Comparison of ENCODE assay signal across 10 cellular contexts in genomic region chr3:106130384-106131084, GRCh38.
DNase-seq lines count a peak whose midpoint lies in the region; FAIRE-seq and TF ChIP-seq lines count a peak whose summit lies in the region.
"Had no signal": no experiment of that assay in that cellular context is flagged by ENCODE, and none has a peak within 500 bp of the region (broad histone marks: within the 10 kb centered on the region; RNA-seq: fewer than 3 reads in every experiment).

No MANE protein-coding gene starts in this region.

- H3K36me3 ChIP-seq in PC-9 (ENCODE audit: low read depth) (no peaks in the 10 kb centered on the region), endothelial cell of umbilical vein (ENCODE audit: control insufficient read depth in 2 of 2, extremely low read depth in 1 of 2, insufficient read depth in 2 of 2, low read length in 2 of 2) (no peaks in the 10 kb centered on the region), neuronal stem cell (replicated peaks in 1 of 2; ENCODE audit: control insufficient read depth in 2 of 2, insufficient read depth in 2 of 2, low read length in 2 of 2) (no peaks in the 10 kb centered on the region)

- intact Hi-C loops in PC-9 (cut with micrococcal nuclease; ENCODE audit: unreplicated experiment): no loop called here
- intact Hi-C loops in endothelial cell of umbilical vein (cut with micrococcal nuclease): no loop called here

- H3K9ac ChIP-seq in endothelial cell of umbilical vein (replicated peaks; ENCODE audit: extremely low read depth, insufficient read depth, low read length) (no peak overlapping the region), neuronal stem cell (ENCODE audit: low read depth, low read length, poor library complexity) (no peak overlapping the region)

- no peak overlapping the region for H2AK5ac ChIP-seq in neuronal stem cell (ENCODE audit: low read depth, low read length)

- no peaks in the 10 kb centered on the region for H3K79me2 ChIP-seq in PC-9 (ENCODE audit: low read depth)
- H3K79me2 ChIP-seq in endothelial cell of umbilical vein (ENCODE audit: control insufficient read depth, insufficient read depth, low read length): no peaks in the 10 kb centered on the region

- no peak for TF ChIP-seq CTCF in PC-9 (conservative IDR thresholded peaks at IDR 0.05)
- no peak for TF ChIP-seq CTCF in endothelial cell of umbilical vein (IDR thresholded peaks at IDR 0.05; ENCODE audit: extremely low read depth in 1 of 2, insufficient read depth in 1 of 2, low read depth in 1 of 2, low read length in 2 of 2)

- H3K9me3 ChIP-seq in PC-9 (ENCODE audit: insufficient read depth, low read depth): 0 out of 2 replicates have a peak, but pooled peaks cover 3% of the 10 kb centered on the region
- H3K9me3 ChIP-seq in endothelial cell of umbilical vein (replicated peaks; ENCODE audit: control insufficient read depth, insufficient read depth, low read length): no peaks in the 10 kb centered on the region
- no peaks in the 10 kb centered on the region for H3K9me3 ChIP-seq in neuronal stem cell (replicated peaks in 1 of 2; ENCODE audit: control insufficient read depth in 2 of 2, insufficient read depth in 1 of 2, low read depth in 1 of 2, low read length in 2 of 2)

- H4K8ac ChIP-seq in neuronal stem cell (ENCODE audit: low read depth, low read length): no peak overlapping the region

- H3K9me1 ChIP-seq in endothelial cell of umbilical vein (replicated peaks; ENCODE audit: control insufficient read depth, extremely low read depth, insufficient read depth, low read length): no peaks in the 10 kb centered on the region

- no peaks in the 10 kb centered on the region for H3K9me2 ChIP-seq in PC-9 (ENCODE audit: insufficient read depth)

- H3K27ac ChIP-seq in PC-9: no peak overlapping the region
- H3K27ac ChIP-seq in endothelial cell of umbilical vein (ENCODE audit: insufficient read depth, low read depth, low read length): no peak overlapping the region
- H3K27ac ChIP-seq in neuronal stem cell (replicated peaks; ENCODE audit: low read length): no peak overlapping the region

- H2AFZ ChIP-seq in PC-9: 0 out of 2 replicates have a peak overlapping the region, but pooled peaks have one; percentile 5
- peak overlapping the region; percentile 54 for H2AFZ ChIP-seq in endothelial cell of umbilical vein (ENCODE audit: low read depth, low read length)
- peak overlapping the region; percentile 92 for H2AFZ ChIP-seq in neuronal stem cell (ENCODE audit: low read length)

- H2BK5ac ChIP-seq in neuronal stem cell (ENCODE audit: low read length): no peak overlapping the region

- CTCF ChIA-PET in PC-9 (lab: Charles Lee) (no interaction called here), endothelial cell of umbilical vein (lab: Charles Lee) (no interaction called here)

- peaks cover 1% of the 10 kb centered on the region for H3K79me1 ChIP-seq in neuronal stem cell (ENCODE audit: low read depth, low read length)

- no peaks in the 10 kb centered on the region for H3F3A ChIP-seq in PC-9 (ENCODE audit: insufficient read depth, low read depth)

- no peak overlapping the region for H3K4ac ChIP-seq in neuronal stem cell (ENCODE audit: low read length)

- H3K4me1 ChIP-seq in PC-9 (replicated peaks; ENCODE audit: insufficient read depth) (peaks cover 9% of the 10 kb centered on the region; the same call in 1 of the 2 replicates), endothelial cell of umbilical vein (ENCODE audit: control insufficient read depth, extremely low read depth, insufficient read depth, low read length) (no peaks in the 10 kb centered on the region), neuronal stem cell (ENCODE audit: control insufficient read depth in 2 of 2, insufficient read depth in 1 of 2, low read depth in 1 of 2, low read length in 2 of 2) (peaks cover 2 to 14% of the 10 kb centered on the region in 2 donors)

- H4K20me1 ChIP-seq in PC-9 (ENCODE audit: insufficient read depth) (no peaks in the 10 kb centered on the region), endothelial cell of umbilical vein (replicated peaks; ENCODE audit: control insufficient read depth, extremely low read depth, insufficient read depth, low read length) (no peaks in the 10 kb centered on the region)

- H2BK120ac ChIP-seq in neuronal stem cell (ENCODE audit: low read depth, low read length): no peak overlapping the region

- no TSS peak for BruUV-seq in PC-9 (replicated peaks; lab: Mats Ljungman, UMichigan)
- no TSS peak for BruUV-seq in endothelial cell of umbilical vein (replicated peaks; lab: Mats Ljungman, UMichigan)

- POLR2A ChIA-PET in PC-9 (lab: Charles Lee; ENCODE audit: unreplicated experiment): no interaction called here
- POLR2A ChIA-PET in endothelial cell of umbilical vein (lab: Charles Lee): no interaction called here

- DNase-seq in ELR (ENCODE audit: low read depth) (peak; percentile 76), PC-9 (no peak), endothelial cell of umbilical vein (ENCODE audit: low read depth, low spot score) (peak; percentile 47), neuronal stem cell (ENCODE audit: low spot score) (no peak), NCI-H510A treated with DMSO at 0.1 percent for 48 hours (lab: John Stamatoyannopoulos, UW) (no peak), NCI-H1417 treated with DMSO at 0.1 percent for 48 hours (lab: John Stamatoyannopoulos, UW) (no peak), T-helper 9 cell (no peak)
- DNase-seq: activated T-cell treated with anti-CD3 and anti-CD28 coated beads, Interleukin-2, amount 50 U/mL, for 1 hour; stimulated activated CD4-positive, alpha-beta T cell treated with anti-CD3 and anti-CD28 coated beads, Interleukin-15, amount 100 ng/mL, for 24 hours had no signal

- no peak overlapping the region for H2BK12ac ChIP-seq in neuronal stem cell (ENCODE audit: low read length)

- no peak overlapping the region for H4K91ac ChIP-seq in neuronal stem cell (ENCODE audit: low read depth, low read length, poor library complexity)

- no peak for TF ChIP-seq POLR2A in endothelial cell of umbilical vein (IDR thresholded peaks at IDR 0.05; ENCODE audit: low read depth, low read length)

- no peaks in the 10 kb centered on the region for H3K27me3 ChIP-seq in PC-9 (ENCODE audit: insufficient read depth, low read depth)
- no peaks in the 10 kb centered on the region for H3K27me3 ChIP-seq in endothelial cell of umbilical vein (ENCODE audit: control insufficient read depth in 2 of 2, insufficient read depth in 2 of 2, low read length in 2 of 2)
- no peaks in the 10 kb centered on the region for H3K27me3 ChIP-seq in neuronal stem cell (ENCODE audit: control insufficient read depth in 3 of 3, insufficient read depth in 3 of 3, low read depth in 1 of 3, low read length in 3 of 3)

- H2BK15ac ChIP-seq in neuronal stem cell (ENCODE audit: low read length): no peak overlapping the region

- dilution Hi-C loops in endothelial cell of umbilical vein (cut with MboI; ENCODE audit: extremely low pct_ligation_motif_present, low sequenced_read_pairs): no loop called here

- WGBS in neuronal stem cell (ENCODE audit: extremely low coverage in 2 of 2, insufficient read length in 2 of 2, insufficient replicate concordance in 1 of 2), 2 donors: no CpG with 5 or more reads among the region's 1 CpG

- H3K4me3 ChIP-seq in PC-9 (no peak overlapping the region), endothelial cell of umbilical vein (replicated peaks in 1 of 3; ENCODE audit: insufficient read depth in 1 of 3, low read depth in 1 of 3, low read length in 3 of 3) (no peak overlapping the region), neuronal stem cell (ENCODE audit: low read length in 2 of 2) (peak overlapping the region in 1 of 2 donors; percentile 33)

- H3K23ac ChIP-seq in neuronal stem cell (ENCODE audit: low read depth, low read length, poor library complexity): no peak overlapping the region

- H3K18ac ChIP-seq in neuronal stem cell (ENCODE audit: low read length): no peak overlapping the region

- H3K4me2 ChIP-seq in PC-9 (no peak overlapping the region), endothelial cell of umbilical vein (ENCODE audit: insufficient read depth, low read length) (no peak overlapping the region), neuronal stem cell (ENCODE audit: insufficient read depth, low read length, poor library complexity, severe bottlenecking) (no peak overlapping the region)

- H3K14ac ChIP-seq in neuronal stem cell (ENCODE audit: low read length): no peak overlapping the region

- FAIRE-seq in endothelial cell of umbilical vein (lab: Jason Lieb, UNC): no peak
- FAIRE-seq: HepG2 had no signal

TF ChIP-seq in endothelial cell of umbilical vein, 7 proteins besides CTCF, POLR2A, EP300 and RAD21:
- TF ChIP-seq POLR2AphosphoS5 (IDR thresholded peaks at IDR 0.05; ENCODE audit: insufficient read depth, low read depth, low read length) (no peak), MAX (IDR thresholded peaks at IDR 0.05; ENCODE audit: insufficient read depth, insufficient read length) (no peak), JUN (IDR thresholded peaks at IDR 0.05; ENCODE audit: borderline replicate concordance, insufficient read depth, insufficient read length, low read depth) (no peak), MYC (IDR thresholded peaks at IDR 0.05; ENCODE audit: low read depth, low read length) (no peak), GATA2 (IDR thresholded peaks at IDR 0.05; ENCODE audit: insufficient read depth, insufficient read length, low read depth, low read length) (no peak), FOS (IDR thresholded peaks at IDR 0.05; ENCODE audit: borderline replicate concordance, insufficient read depth, low read length) (no peak), EZH2 (IDR thresholded peaks at IDR 0.05; ENCODE audit: borderline replicate concordance, low read depth, low read length, severe bottlenecking) (no peak)

Comparison
In these comparisons a context has a peak if more than half of its experiments do, and no peak if none do; other contexts are left out.
1. DNase-seq: peak in ELR (single experiment) and endothelial cell of umbilical vein (single experiment); none in PC-9 (0 of 2), neuronal stem cell (single experiment), NCI-H510A treated with DMSO at 0.1 percent for 48 hours (single experiment), NCI-H1417 treated with DMSO at 0.1 percent for 48 hours (single experiment) and T-helper 9 cell (single experiment).
2. H2AFZ ChIP-seq: peak in every context shown above with its lines; median percentile 92 in neuronal stem cell; 54 in endothelial cell of umbilical vein; 5 in PC-9.